In the genomic region with DNA sequence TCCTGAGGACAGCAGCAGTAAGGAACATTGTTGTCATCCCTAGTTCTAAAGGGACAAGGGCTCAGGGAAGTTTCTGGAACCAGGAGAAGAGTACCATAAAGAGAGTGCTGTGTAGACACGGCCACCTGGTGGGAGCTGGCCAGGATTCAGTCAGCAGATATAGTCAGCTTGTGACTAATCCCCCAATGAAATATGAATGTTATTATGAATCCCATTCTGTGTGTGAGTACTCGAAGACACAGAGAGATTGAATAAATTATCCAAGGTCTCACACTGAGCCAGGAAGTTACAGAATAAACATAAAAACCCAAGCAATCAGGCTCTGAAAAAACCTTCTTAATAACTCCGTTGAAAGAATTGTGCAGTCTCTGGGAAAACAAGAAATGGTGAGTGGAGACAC, we compare ENCODE assay signal across 19 cellular contexts.
DNase-seq lines count a peak whose midpoint lies in the region; ATAC-seq and TF ChIP-seq lines count a peak whose summit lies in the region.
"Had no signal": no experiment of that assay in that cellular context is flagged by ENCODE, and none has a peak within 500 bp of the region (broad histone marks: within the 10 kb centered on the region; RNA-seq: fewer than 3 reads in every experiment).

No MANE protein-coding gene starts in this region.

- H3K79me2 ChIP-seq in SK-N-SH (ENCODE audit: insufficient read depth): no peaks in the 10 kb centered on the region

- DNase-seq in HT1080 (ENCODE audit: low read depth) (peak; percentile 52), SK-N-SH (no peak), cardiac fibroblast (ENCODE audit: low read depth in 2 of 2) (peak in 1 of 2 donors; percentile 28), sciatic nerve (ENCODE audit: low spot score) (no peak), NCI-H774 (lab: John Stamatoyannopoulos, UW) (no peak), NCI-H2029 (lab: John Stamatoyannopoulos, UW) (no peak), Right ventricle myocardium superior (no peak)
- DNase-seq in stimulated activated effector memory CD8-positive, alpha-beta T cell treated with anti-CD3 and anti-CD28 coated beads, Interleukin-12 subunit alpha, Interleukin-12 subunit beta, amount 100 ng/mL, for 72 hours (ENCODE audit: low spot score in 2 of 2): no peak
- DNase-seq: DND-41, H7, NCI-H1417 treated with DMSO at 0.1 percent for 48 hours, NCI-H187 treated with DMSO at 0.1 percent for 48 hours, NCI-H446, NCI-H526 treated with DMSO at 0.1 percent for 48 hours, Peyer's patch, SHP77, T-helper 1 cell had no signal

- no peaks in the 10 kb centered on the region for H3K36me3 Mint-ChIP-seq in stimulated activated effector memory CD8-positive, alpha-beta T cell treated with anti-CD3 and anti-CD28 coated beads, Interleukin-12 subunit alpha, Interleukin-12 subunit beta, amount 100 ng/mL, for 72 hours

- 36% methylated on average over 3 of the region's 3 CpGs for WGBS in SK-N-SH (ENCODE audit: low lambda C conversion rate)

- H3K9me3 ChIP-seq in SK-N-SH: no peaks in the 10 kb centered on the region
- H3K9me3 ChIP-seq: Peyer's patch had no signal

- no peak overlapping the region for H3K9ac ChIP-seq in SK-N-SH
- H3K9ac ChIP-seq: KMS-11 had no signal

- H3K27me3 ChIP-seq in SK-N-SH (ENCODE audit: insufficient read depth): no peaks in the 10 kb centered on the region
- H3K27me3 ChIP-seq: Peyer's patch had no signal

- H3K4me1 Mint-ChIP-seq in stimulated activated effector memory CD8-positive, alpha-beta T cell treated with anti-CD3 and anti-CD28 coated beads, Interleukin-12 subunit alpha, Interleukin-12 subunit beta, amount 100 ng/mL, for 72 hours: no peaks in the 10 kb centered on the region
- H3K4me1 Mint-ChIP-seq: B cell had no signal

- H3K9me2 ChIP-seq in SK-N-SH: no peaks in the 10 kb centered on the region

- H3K36me3 ChIP-seq in SK-N-SH (replicated peaks in 1 of 2; ENCODE audit: control insufficient read depth in 1 of 2, insufficient read depth in 2 of 2, low read length in 1 of 2): no peaks in the 10 kb centered on the region
- H3K36me3 ChIP-seq: Peyer's patch had no signal

- ATAC-seq in sciatic nerve: peak; percentile 36
- no peak for ATAC-seq in stimulated activated effector memory CD8-positive, alpha-beta T cell treated with anti-CD3 and anti-CD28 coated beads, Interleukin-12 subunit alpha, Interleukin-12 subunit beta, amount 100 ng/mL, for 72 hours
- no peak for ATAC-seq in Right ventricle myocardium superior (ENCODE audit: poor library complexity)

- no peak for TF ChIP-seq RAD21 in SK-N-SH (IDR thresholded peaks at IDR 0.05; ENCODE audit: low read length)

- peaks cover 3% of the 10 kb centered on the region for H3K9me3 Mint-ChIP-seq in stimulated activated effector memory CD8-positive, alpha-beta T cell treated with anti-CD3 and anti-CD28 coated beads, Interleukin-12 subunit alpha, Interleukin-12 subunit beta, amount 100 ng/mL, for 72 hours

- intact Hi-C loops in sciatic nerve (cut with DNase I) (no loop called here), Right ventricle myocardium superior (cut with DNase I) (no loop called here)

- no peak overlapping the region for H3K27ac ChIP-seq in SK-N-SH (ENCODE audit: low read depth in 2 of 2, low read length in 1 of 2)
- H3K27ac ChIP-seq: KMS-11, Peyer's patch had no signal

- no peaks in the 10 kb centered on the region; a peak in 1 of 4 replicates for H3K4me1 ChIP-seq in SK-N-SH (ENCODE audit: control insufficient read depth in 1 of 2, insufficient read depth in 2 of 2, low read depth in 1 of 2, low read length in 1 of 2)
- H3K4me1 ChIP-seq: Peyer's patch had no signal

- H4K20me1 ChIP-seq in SK-N-SH (ENCODE audit: insufficient read depth): no peaks in the 10 kb centered on the region

- no peak overlapping the region for H3K27ac Mint-ChIP-seq in stimulated activated effector memory CD8-positive, alpha-beta T cell treated with anti-CD3 and anti-CD28 coated beads, Interleukin-12 subunit alpha, Interleukin-12 subunit beta, amount 100 ng/mL, for 72 hours
- H3K27ac Mint-ChIP-seq: B cell had no signal

- no peak overlapping the region for H2AFZ ChIP-seq in SK-N-SH (ENCODE audit: low read depth)

- no peak overlapping the region for H3K4me2 ChIP-seq in SK-N-SH
- H3K4me2 ChIP-seq: KMS-11 had no signal

- H3K4me3 ChIP-seq in SK-N-SH (ENCODE audit: low read depth in 2 of 2, low read length in 1 of 2) (no peak overlapping the region), cardiac fibroblast (replicated peaks in 1 of 2; ENCODE audit: low read depth in 2 of 2, low read length in 2 of 2) (no peak overlapping the region)
- H3K4me3 ChIP-seq: Peyer's patch had no signal

- no peak overlapping the region for H3K4me3 Mint-ChIP-seq in stimulated activated effector memory CD8-positive, alpha-beta T cell treated with anti-CD3 and anti-CD28 coated beads, Interleukin-12 subunit alpha, Interleukin-12 subunit beta, amount 100 ng/mL, for 72 hours
- H3K4me3 Mint-ChIP-seq: B cell had no signal

- no peaks in the 10 kb centered on the region for H3F3A ChIP-seq in SK-N-SH (replicated peaks; ENCODE audit: insufficient read depth)

- POLR2A ChIA-PET in SK-N-SH (lab: Yijun Ruan, JAX): no interaction called here

- CTCF ChIA-PET in SK-N-SH (lab: Yijun Ruan, JAX): no interaction called here

- TF ChIP-seq CTCF in SK-N-SH (IDR thresholded peaks at IDR 0.05) (no peak), cardiac fibroblast (IDR thresholded peaks at IDR 0.05; ENCODE audit: low read depth, low read length) (peak; percentile 13)

- no peak for TF ChIP-seq EP300 in SK-N-SH (IDR thresholded peaks at IDR 0.05; ENCODE audit: borderline replicate concordance in 1 of 2, low read depth in 1 of 2, low read length in 1 of 2)

TF ChIP-seq in SK-N-SH, 30 proteins besides CTCF, POLR2A, EP300 and RAD21:
- TF ChIP-seq, protein P1, sequence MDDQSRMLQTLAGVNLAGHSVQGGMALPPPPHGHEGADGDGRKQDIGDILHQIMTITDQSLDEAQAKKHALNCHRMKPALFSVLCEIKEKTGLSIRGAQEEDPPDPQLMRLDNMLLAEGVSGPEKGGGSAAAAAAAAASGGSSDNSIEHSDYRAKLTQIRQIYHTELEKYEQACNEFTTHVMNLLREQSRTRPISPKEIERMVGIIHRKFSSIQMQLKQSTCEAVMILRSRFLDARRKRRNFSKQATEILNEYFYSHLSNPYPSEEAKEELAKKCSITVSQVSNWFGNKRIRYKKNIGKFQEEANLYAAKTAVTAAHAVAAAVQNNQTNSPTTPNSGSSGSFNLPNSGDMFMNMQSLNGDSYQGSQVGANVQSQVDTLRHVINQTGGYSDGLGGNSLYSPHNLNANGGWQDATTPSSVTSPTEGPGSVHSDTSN (IDR thresholded peaks at IDR 0.05): peak; percentile 18; the same call in 1 of the 2 replicates
- 0 out of 2 replicates have a peak, but pooled peaks have one; percentile 21 for TF ChIP-seq FOSL2 (IDR thresholded peaks at IDR 0.05; ENCODE audit: borderline replicate concordance, low read depth)
- TF ChIP-seq EZH2phosphoT487 (IDR thresholded peaks at IDR 0.05; ENCODE audit: borderline replicate concordance, low read depth): no peak
